12 cellular contexts compared by ENCODE assay signal in genomic region chr9:134546231-134546731, GRCh38.
DNase-seq lines count a peak whose midpoint lies in the region; ATAC-seq, FAIRE-seq and TF ChIP-seq lines count a peak whose summit lies in the region.
"Had no signal": no experiment of that assay in that cellular context is flagged by ENCODE, and none has a peak within 500 bp of the region (broad histone marks: within the 10 kb centered on the region; RNA-seq: fewer than 3 reads in every experiment).

No MANE protein-coding gene starts in this region.

- H3K27ac Mint-ChIP-seq in astrocyte (ENCODE audit: unreplicated experiment) (peak overlapping the region; percentile 98), glutamatergic neuron (ENCODE audit: unreplicated experiment) (peak overlapping the region; percentile 73), osteocyte (ENCODE audit: unreplicated experiment) (peak overlapping the region; percentile 91)
- H3K27ac Mint-ChIP-seq: stimulated activated effector memory CD8-positive, alpha-beta T cell treated with anti-CD3 and anti-CD28 coated beads, Interleukin-12 subunit alpha, Interleukin-12 subunit beta, amount 100 ng/mL, for 72 hours had no signal

- no peaks in the 10 kb centered on the region for H3K9me3 ChIP-seq in astrocyte (ENCODE audit: insufficient read depth, low read depth, low read length)

- H3K9ac ChIP-seq in astrocyte (ENCODE audit: low read length), result peak overlapping the region; percentile 60

- peak overlapping the region; percentile 67 for H3K27ac ChIP-seq in astrocyte (ENCODE audit: low read depth, low read length)

- TF ChIP-seq CTCF in astrocyte (IDR thresholded peaks at IDR 0.05; ENCODE audit: insufficient read depth, low read depth, low read length) (no peak), glutamatergic neuron (IDR thresholded peaks at IDR 0.05; ENCODE audit: partially characterized antibody, unreplicated experiment) (no peak), osteocyte (IDR thresholded peaks at IDR 0.05) (no peak)

- peak overlapping the region; percentile 59 for H2AFZ ChIP-seq in astrocyte (ENCODE audit: low read depth, low read length)

- no peaks in the 10 kb centered on the region for H3K36me3 ChIP-seq in astrocyte (ENCODE audit: insufficient read depth, low read length)

- DNase-seq in AG08395 (ENCODE audit: low spot score) (peak; percentile 74), astrocyte (ENCODE audit: low read depth) (peak; percentile 60), glutamatergic neuron (no peak), osteocyte (ENCODE audit: extremely low spot score, unreplicated experiment) (no peak), kidney glomerular epithelial cell (lab: John Stamatoyannopoulos, UW) (no peak), D341Med (ENCODE audit: low spot score) (no peak), putamen (ENCODE audit: low spot score) (no peak)
- DNase-seq: activated CD8-positive, alpha-beta memory T cell treated with anti-CD3 and anti-CD28 coated beads, Interleukin-2, amount 50 U/mL, for 4 hours; T1000 had no signal

- H3K4me1 ChIP-seq in astrocyte (ENCODE audit: insufficient read depth, low read length), result peaks cover 32% of the 10 kb centered on the region

- H3K36me3 Mint-ChIP-seq in astrocyte (ENCODE audit: low read depth, unreplicated experiment), result peaks cover 6% of the 10 kb centered on the region
- H3K36me3 Mint-ChIP-seq in glutamatergic neuron (ENCODE audit: unreplicated experiment), result peaks cover 11% of the 10 kb centered on the region
- H3K36me3 Mint-ChIP-seq in osteocyte (ENCODE audit: unreplicated experiment), result no peaks in the 10 kb centered on the region
- H3K36me3 Mint-ChIP-seq: stimulated activated effector memory CD8-positive, alpha-beta T cell treated with anti-CD3 and anti-CD28 coated beads, Interleukin-12 subunit alpha, Interleukin-12 subunit beta, amount 100 ng/mL, for 72 hours had no signal

- ATAC-seq in GM18520 (IDR thresholded peaks at IDR 0.05; ENCODE audit: unreplicated experiment), result no peak
- ATAC-seq: stimulated activated effector memory CD8-positive, alpha-beta T cell treated with anti-CD3 and anti-CD28 coated beads, Interleukin-12 subunit alpha, Interleukin-12 subunit beta, amount 100 ng/mL, for 72 hours had no signal

- H3K9me3 Mint-ChIP-seq in astrocyte (ENCODE audit: unreplicated experiment) (peaks cover 7% of the 10 kb centered on the region), glutamatergic neuron (ENCODE audit: unreplicated experiment) (peaks cover 12% of the 10 kb centered on the region), osteocyte (ENCODE audit: unreplicated experiment) (no peaks in the 10 kb centered on the region)
- H3K9me3 Mint-ChIP-seq: stimulated activated effector memory CD8-positive, alpha-beta T cell treated with anti-CD3 and anti-CD28 coated beads, Interleukin-12 subunit alpha, Interleukin-12 subunit beta, amount 100 ng/mL, for 72 hours had no signal

- no peaks in the 10 kb centered on the region for H3K27me3 ChIP-seq in astrocyte (ENCODE audit: insufficient read depth, low read length)

- no peaks in the 10 kb centered on the region for H3K27me3 Mint-ChIP-seq in astrocyte (ENCODE audit: low read depth, unreplicated experiment)
- peaks cover 10% of the 10 kb centered on the region for H3K27me3 Mint-ChIP-seq in glutamatergic neuron (ENCODE audit: unreplicated experiment)
- no peaks in the 10 kb centered on the region for H3K27me3 Mint-ChIP-seq in osteocyte (ENCODE audit: unreplicated experiment)

- peak overlapping the region; percentile 52 for H3K4me2 ChIP-seq in astrocyte (ENCODE audit: low read length)

- peaks cover 39% of the 10 kb centered on the region for H3K4me1 Mint-ChIP-seq in astrocyte (ENCODE audit: low read depth, unreplicated experiment)
- peaks cover 37% of the 10 kb centered on the region for H3K4me1 Mint-ChIP-seq in glutamatergic neuron (ENCODE audit: low read depth, unreplicated experiment)
- peaks cover 49% of the 10 kb centered on the region for H3K4me1 Mint-ChIP-seq in osteocyte (ENCODE audit: unreplicated experiment)
- H3K4me1 Mint-ChIP-seq: stimulated activated effector memory CD8-positive, alpha-beta T cell treated with anti-CD3 and anti-CD28 coated beads, Interleukin-12 subunit alpha, Interleukin-12 subunit beta, amount 100 ng/mL, for 72 hours had no signal

- H4K20me1 ChIP-seq in astrocyte (ENCODE audit: insufficient read depth, low read length), result no peaks in the 10 kb centered on the region

- no peaks in the 10 kb centered on the region for H3K79me2 ChIP-seq in astrocyte (ENCODE audit: insufficient read depth, low read length)

- no peak overlapping the region for H3K4me3 ChIP-seq in astrocyte (ENCODE audit: insufficient read depth, low read depth, low read length)
- H3K4me3 ChIP-seq: lung had no signal

- H3K4me3 Mint-ChIP-seq in astrocyte (ENCODE audit: unreplicated experiment), result no peak overlapping the region
- H3K4me3 Mint-ChIP-seq in glutamatergic neuron (ENCODE audit: unreplicated experiment), result peak overlapping the region; percentile 49
- no peak overlapping the region for H3K4me3 Mint-ChIP-seq in osteocyte (ENCODE audit: unreplicated experiment)
- H3K4me3 Mint-ChIP-seq: stimulated activated effector memory CD8-positive, alpha-beta T cell treated with anti-CD3 and anti-CD28 coated beads, Interleukin-12 subunit alpha, Interleukin-12 subunit beta, amount 100 ng/mL, for 72 hours had no signal

- FAIRE-seq in astrocyte (lab: Jason Lieb, UNC), result no peak

Comparison
In these comparisons a context has a peak if more than half of its experiments do, and no peak if none do; other contexts are left out.
1. DNase-seq: peak in AG08395 (single experiment) and astrocyte (single experiment); none in glutamatergic neuron (single experiment), osteocyte (single experiment), kidney glomerular epithelial cell (single experiment), D341Med (single experiment) and putamen (single experiment).
2. Peak in every context shown above with its lines, with median percentiles within 50 percentile points of each other: H3K27ac Mint-ChIP-seq.